Comparison of ENCODE assay signal across 1 cellular context in genomic region chr15:34358367-34358766, GRCh38.
TF ChIP-seq lines count a peak whose summit lies in the region.

No MANE protein-coding gene starts in this region.

TF ChIP-seq in H1, 55 proteins besides CTCF, POLR2A, EP300 and RAD21:
- TF ChIP-seq SRF (IDR thresholded peaks at IDR 0.05; ENCODE audit: low read depth, low read length) (no peak), SP2 (IDR thresholded peaks at IDR 0.05; ENCODE audit: low read length) (no peak), ZNF274 (IDR thresholded peaks at IDR 0.05; ENCODE audit: borderline replicate concordance, extremely low read depth, low read length) (no peak), CTBP2 (IDR thresholded peaks at IDR 0.05; ENCODE audit: borderline replicate concordance, insufficient read depth, insufficient read length, low read length) (no peak), TBP (IDR thresholded peaks at IDR 0.05; ENCODE audit: low read depth, low read length) (no peak), RNF2 (IDR thresholded peaks at IDR 0.05; ENCODE audit: borderline replicate concordance, low read depth, low read length, missing control alignments, poor library complexity, severe bottlenecking) (no peak), BCL11A (IDR thresholded peaks at IDR 0.05; ENCODE audit: low read depth in 2 of 2, low read length in 2 of 2) (no peak), CHD2 (IDR thresholded peaks at IDR 0.05; ENCODE audit: low read length) (no peak), BRCA1 (IDR thresholded peaks at IDR 0.05; ENCODE audit: low read depth, low read length) (no peak), SIRT6 (IDR thresholded peaks at IDR 0.05; ENCODE audit: low read length) (no peak), HDAC6 (IDR thresholded peaks at IDR 0.05; ENCODE audit: low read depth, low read length) (no peak), ASH2L (IDR thresholded peaks at IDR 0.05; ENCODE audit: low read length) (no peak), SIN3A (conservative IDR thresholded peaks at IDR 0.05 in 1 of 2, IDR thresholded peaks at IDR 0.05 in 1 of 2; ENCODE audit: low read depth in 1 of 2, low read length in 2 of 2) (no peak), JUND (IDR thresholded peaks at IDR 0.05; ENCODE audit: low read length) (no peak), KDM4A (IDR thresholded peaks at IDR 0.05; ENCODE audit: low read depth, low read length, severe bottlenecking) (no peak), RFX5 (IDR thresholded peaks at IDR 0.05; ENCODE audit: borderline replicate concordance, low read depth, low read length) (no peak), RBBP5 (IDR thresholded peaks at IDR 0.05; ENCODE audit: borderline replicate concordance, low read depth, low read length) (no peak), TAF7 (optimal IDR thresholded peaks at IDR 0.05; ENCODE audit: borderline replicate concordance, low read depth, low read length) (no peak), PHF8 (conservative IDR thresholded peaks at IDR 0.05; ENCODE audit: low read depth, low read length) (no peak), ATF2 (IDR thresholded peaks at IDR 0.05; ENCODE audit: low read length) (no peak)
